Comparison of ENCODE assay signal across 8 cellular contexts in genomic region chr2:28452534-28453081, GRCh38. TPM values are rescaled to one million over a fixed set of nuclear protein-coding genes. Genes with fewer than 3 reads are reported as not detected.
A peak's percentile ranks its signal among the peaks of the same experiment; 100 is the strongest.
DNase-seq lines count a peak whose midpoint lies in the region; ATAC-seq and TF ChIP-seq lines count a peak whose summit lies in the region.

No MANE protein-coding gene starts in this region.

- TF ChIP-seq POLR2A in tibial nerve (IDR thresholded peaks at IDR 0.05) = no peak

- no peaks in the 10 kb centered on the region for H4K20me1 ChIP-seq in osteoblast (ENCODE audit: insufficient read depth, low read length)

- H3K27ac ChIP-seq in C4-2B = no peak overlapping the region
- H3K27ac ChIP-seq in osteoblast (ENCODE audit: low read depth, low read length) = no peak overlapping the region
- H3K27ac ChIP-seq in tibial nerve = no peak overlapping the region

- H3K36me3 ChIP-seq in osteoblast (ENCODE audit: insufficient read depth, low read length) (no peaks in the 10 kb centered on the region), tibial nerve (no peaks in the 10 kb centered on the region)

- TF ChIP-seq EP300 in tibial nerve (IDR thresholded peaks at IDR 0.05) = peak in 1 of 2 donors; percentile 22

- peak; percentile 91 for TF ChIP-seq CTCF in C4-2B (conservative IDR thresholded peaks at IDR 0.05)
- TF ChIP-seq CTCF in fibroblast of villous mesenchyme (IDR thresholded peaks at IDR 0.05; ENCODE audit: insufficient read depth, low read depth, low read length) = peak; percentile 97
- TF ChIP-seq CTCF in osteoblast (IDR thresholded peaks at IDR 0.05; ENCODE audit: extremely low read depth, low read depth, low read length) = peak; percentile 94
- peak; percentile 88 to 93 (median 92) for TF ChIP-seq CTCF in tibial nerve (IDR thresholded peaks at IDR 0.05)

- WGBS in tibial nerve, 2 donors = 32 to 43% methylated on average over 6 to 7 of the region's 7 CpGs

- no peaks in the 10 kb centered on the region for H3K79me2 ChIP-seq in osteoblast (ENCODE audit: insufficient read depth, low read length)

- no peak overlapping the region for H3K4me2 ChIP-seq in osteoblast (ENCODE audit: insufficient read depth, low read length)

- H2AFZ ChIP-seq in osteoblast (ENCODE audit: low read length) = no peak overlapping the region

- peaks cover 26% of the 10 kb centered on the region for H3K4me1 ChIP-seq in osteoblast (ENCODE audit: insufficient read depth, low read length)
- H3K4me1 ChIP-seq in tibial nerve = peaks cover 0 to 18% (median 4%) of the 10 kb centered on the region in 4 donors

- H3K9me3 ChIP-seq in osteoblast (ENCODE audit: low read depth, low read length) (no peaks in the 10 kb centered on the region), tibial nerve (no peaks in the 10 kb centered on the region)

- ATAC-seq in HG03196 (IDR thresholded peaks at IDR 0.05; ENCODE audit: unreplicated experiment) = no peak

- DNase-seq in GOT3 (lab: John Stamatoyannopoulos, UW) (peak; percentile 18), OCI-M1 (lab: John Stamatoyannopoulos, UW) (peak; percentile 80), fibroblast of villous mesenchyme (ENCODE audit: low read depth) (peak; percentile 44), osteoblast (ENCODE audit: insufficient read length, low spot score, missing footprints) (peak; percentile 92), tibial nerve (ENCODE audit: low spot score in 2 of 2) (peak; percentile 51 to 74)
- peak; percentile 91 to 92 for DNase-seq in activated T-cell treated with anti-CD3 and anti-CD28 coated beads, Interleukin-2, amount 50 U/mL, for 48 hours

- H3K27me3 ChIP-seq in osteoblast (ENCODE audit: insufficient read depth, low read length) (no peaks in the 10 kb centered on the region), tibial nerve (no peaks in the 10 kb centered on the region)

- H3K4me3 ChIP-seq in fibroblast of villous mesenchyme (ENCODE audit: low read depth, low read length) = no peak overlapping the region
- no peak overlapping the region for H3K4me3 ChIP-seq in osteoblast (ENCODE audit: insufficient read depth, low read length)
- H3K4me3 ChIP-seq in tibial nerve = no peak overlapping the region

RNA-seq across cellular contexts. Expression of gene PLB1, which starts 43.3 kb away (rescaled TPM):
- total RNA-seq in fibroblast of villous mesenchyme = 0.32 and 3.0 TPM in 2 replicates
- 0.36 and 0.88 TPM in 2 replicates for total RNA-seq in osteoblast
- 1 to 10 TPM; 1.7 to 8.4 (median 4.7) TPM for total RNA-seq in tibial nerve

RNA-seq across cellular contexts. Expression of gene FOSL2, which starts 60.0 kb away (rescaled TPM):
- total RNA-seq in fibroblast of villous mesenchyme = 42.5 and 81.6 TPM in 2 replicates
- 64.5 and 86.9 TPM in 2 replicates for total RNA-seq in osteoblast
- total RNA-seq in tibial nerve = 100 to 1,000 TPM; 141 to 207 (median 190) TPM

Comparison
In these comparisons a context has a peak if more than half of its experiments do, and no peak if none do; other contexts are left out.
1. DNase-seq: peak in every context shown above with its lines; median percentile 92 in osteoblast; 92 in activated T-cell treated with anti-CD3 and anti-CD28 coated beads, Interleukin-2, amount 50 U/mL, for 48 hours; 80 in OCI-M1; 62 in tibial nerve; 44 in fibroblast of villous mesenchyme; 18 in GOT3.